ENCODE assay signal across 12 cellular contexts in the genomic region with DNA sequence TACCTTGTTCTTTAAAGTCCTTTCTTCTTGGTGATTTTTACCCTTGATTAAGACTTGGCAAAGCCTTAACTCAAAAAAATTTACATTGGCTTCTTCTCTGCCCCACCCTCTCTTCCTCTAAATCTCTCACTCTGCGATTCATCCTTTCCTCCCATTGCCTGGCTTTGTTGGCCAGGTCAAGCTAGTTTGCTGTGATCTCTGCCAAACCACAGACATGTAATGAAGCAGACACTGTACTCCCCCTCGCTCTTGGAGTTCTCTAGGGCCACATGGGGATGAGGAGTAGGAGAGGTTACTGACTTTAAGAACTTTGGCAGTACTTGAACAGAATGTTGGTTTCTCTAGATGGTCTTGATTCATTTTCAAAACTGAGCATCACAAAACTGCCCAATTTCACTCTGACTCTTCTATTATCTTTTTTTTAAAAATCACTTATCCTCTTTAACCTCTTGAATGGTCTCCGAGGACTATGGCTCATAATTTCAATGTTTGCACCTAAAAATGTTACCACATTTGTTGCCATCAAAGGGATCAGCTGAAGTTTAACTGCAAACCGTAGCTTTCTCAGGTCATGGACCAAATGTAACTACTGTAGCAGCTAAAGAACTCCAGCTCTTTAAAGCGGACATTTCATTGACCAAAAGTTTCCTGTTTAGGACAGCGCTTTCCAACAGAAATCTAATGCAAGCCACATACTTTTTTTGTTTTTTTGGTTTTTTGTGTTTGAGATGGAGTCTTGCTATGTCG.
DNase-seq lines count a peak whose midpoint lies in the region; ATAC-seq and TF ChIP-seq lines count a peak whose summit lies in the region.
"Had no signal": no experiment of that assay in that cellular context is flagged by ENCODE, and none has a peak within 500 bp of the region (broad histone marks: within the 10 kb centered on the region; RNA-seq: fewer than 3 reads in every experiment).

No MANE protein-coding gene starts in this region.

- no peak overlapping the region for H3K4me3 Mint-ChIP-seq in WTC11
- H3K4me3 Mint-ChIP-seq: CD4-positive, alpha-beta T cell had no signal

- DNase-seq in AG09309 (ENCODE audit: low read depth) = peak; percentile 85
- peak; percentile 98 for DNase-seq in NCI-H226
- peak; percentile 80 for DNase-seq in dedifferentiated amniotic fluid mesenchymal stem cell (ENCODE audit: extremely low spot score)
- peak; percentile 86 for DNase-seq in myocyte (ENCODE audit: low read depth)
- no peak for DNase-seq in activated CD4-positive, alpha-beta T cell treated with anti-CD3 and anti-CD28 coated beads for 4 hours
- no peak for DNase-seq in SKM-1 (lab: John Stamatoyannopoulos, UW; ENCODE audit: unreplicated experiment)
- no peak for DNase-seq in activated T-cell treated with anti-CD3 and anti-CD28 coated beads for 4 hours
- no peak for DNase-seq in WTC11 (ENCODE audit: low spot score)
- DNase-seq: activated naive CD4-positive, alpha-beta T cell treated with Interleukin-2 at 50 U/mL for 16 hours; CD4-positive, alpha-beta T cell; glutamatergic neuron; NCI-H510A had no signal

- H3K27me3 Mint-ChIP-seq in WTC11 (ENCODE audit: low read depth) = no peaks in the 10 kb centered on the region
- H3K27me3 Mint-ChIP-seq: CD4-positive, alpha-beta T cell had no signal

- POLR2A ChIA-PET in WTC11 (lab: Charles Lee) = interaction anchor here (0.6 kb wide), 1 partner anchor 14 kb away, joined by 11 read pairs; no protein-coding TSS in a partner anchor

- no peak for ATAC-seq in WTC11

- TF ChIP-seq CTCF in AG09309 (IDR thresholded peaks at IDR 0.05; ENCODE audit: control insufficient read depth, insufficient read depth, low read depth, low read length, missing control alignments) (no peak), WTC11 (IDR thresholded peaks at IDR 0.05) (no peak)

- H3K9me3 Mint-ChIP-seq in WTC11 = peaks cover 13% of the 10 kb centered on the region
- H3K9me3 Mint-ChIP-seq: CD4-positive, alpha-beta T cell had no signal

- CTCF ChIA-PET in WTC11 (lab: Charles Lee) = interaction anchor here (1.2 to 5.2 kb wide), 2 partner anchors 27 to 57 kb away, joined by 5 to 33 read pairs; no protein-coding TSS in a partner anchor

- H3K4me3 ChIP-seq in AG09309 (ENCODE audit: control insufficient read depth, low read depth, low read length) = no peak overlapping the region

- H3K27ac Mint-ChIP-seq in WTC11 = no peak overlapping the region
- H3K27ac Mint-ChIP-seq: CD4-positive, alpha-beta T cell had no signal

- H3K4me1 Mint-ChIP-seq in WTC11 = peaks cover 23% of the 10 kb centered on the region

- peaks cover 12% of the 10 kb centered on the region for H3K36me3 Mint-ChIP-seq in WTC11

TF ChIP-seq in WTC11, 78 proteins besides CTCF, POLR2A, EP300 and RAD21:
- TF ChIP-seq, protein P1, sequence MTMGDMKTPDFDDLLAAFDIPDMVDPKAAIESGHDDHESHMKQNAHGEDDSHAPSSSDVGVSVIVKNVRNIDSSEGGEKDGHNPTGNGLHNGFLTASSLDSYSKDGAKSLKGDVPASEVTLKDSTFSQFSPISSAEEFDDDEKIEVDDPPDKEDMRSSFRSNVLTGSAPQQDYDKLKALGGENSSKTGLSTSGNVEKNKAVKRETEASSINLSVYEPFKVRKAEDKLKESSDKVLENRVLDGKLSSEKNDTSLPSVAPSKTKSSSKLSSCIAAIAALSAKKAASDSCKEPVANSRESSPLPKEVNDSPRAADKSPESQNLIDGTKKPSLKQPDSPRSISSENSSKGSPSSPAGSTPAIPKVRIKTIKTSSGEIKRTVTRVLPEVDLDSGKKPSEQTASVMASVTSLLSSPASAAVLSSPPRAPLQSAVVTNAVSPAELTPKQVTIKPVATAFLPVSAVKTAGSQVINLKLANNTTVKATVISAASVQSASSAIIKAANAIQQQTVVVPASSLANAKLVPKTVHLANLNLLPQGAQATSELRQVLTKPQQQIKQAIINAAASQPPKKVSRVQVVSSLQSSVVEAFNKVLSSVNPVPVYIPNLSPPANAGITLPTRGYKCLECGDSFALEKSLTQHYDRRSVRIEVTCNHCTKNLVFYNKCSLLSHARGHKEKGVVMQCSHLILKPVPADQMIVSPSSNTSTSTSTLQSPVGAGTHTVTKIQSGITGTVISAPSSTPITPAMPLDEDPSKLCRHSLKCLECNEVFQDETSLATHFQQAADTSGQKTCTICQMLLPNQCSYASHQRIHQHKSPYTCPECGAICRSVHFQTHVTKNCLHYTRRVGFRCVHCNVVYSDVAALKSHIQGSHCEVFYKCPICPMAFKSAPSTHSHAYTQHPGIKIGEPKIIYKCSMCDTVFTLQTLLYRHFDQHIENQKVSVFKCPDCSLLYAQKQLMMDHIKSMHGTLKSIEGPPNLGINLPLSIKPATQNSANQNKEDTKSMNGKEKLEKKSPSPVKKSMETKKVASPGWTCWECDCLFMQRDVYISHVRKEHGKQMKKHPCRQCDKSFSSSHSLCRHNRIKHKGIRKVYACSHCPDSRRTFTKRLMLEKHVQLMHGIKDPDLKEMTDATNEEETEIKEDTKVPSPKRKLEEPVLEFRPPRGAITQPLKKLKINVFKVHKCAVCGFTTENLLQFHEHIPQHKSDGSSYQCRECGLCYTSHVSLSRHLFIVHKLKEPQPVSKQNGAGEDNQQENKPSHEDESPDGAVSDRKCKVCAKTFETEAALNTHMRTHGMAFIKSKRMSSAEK (CRISPR knock-in tag; IDR thresholded peaks at IDR 0.05; ENCODE audit: borderline replicate concordance) = no peak

Comparison
In these comparisons a context has a peak if more than half of its experiments do, and no peak if none do; other contexts are left out.
1. DNase-seq: peak in AG09309 (single experiment), NCI-H226 (single experiment), dedifferentiated amniotic fluid mesenchymal stem cell (single experiment) and myocyte (single experiment); none in activated CD4-positive, alpha-beta T cell treated with anti-CD3 and anti-CD28 coated beads for 4 hours (0 of 2), SKM-1 (single experiment), activated T-cell treated with anti-CD3 and anti-CD28 coated beads for 4 hours (single experiment) and WTC11 (single experiment).